1 cellular context compared by ENCODE assay signal in genomic region chr15:63044645-63045437, GRCh38.
TF ChIP-seq lines count a peak whose summit lies in the region.

No MANE protein-coding gene starts in this region.

TF ChIP-seq in SK-N-SH, 30 proteins besides CTCF, POLR2A, EP300 and RAD21 (continued from another document):
- TF ChIP-seq PBX3 (IDR thresholded peaks at IDR 0.05) (peak; percentile 58), SIN3A (IDR thresholded peaks at IDR 0.05; ENCODE audit: borderline replicate concordance, low read depth, low read length) (peak; percentile 78; the same call in 1 of the 2 replicates), FOSL2 (IDR thresholded peaks at IDR 0.05; ENCODE audit: borderline replicate concordance, low read depth) (peak; percentile 18; the same call in 1 of the 2 replicates)
- TF ChIP-seq, protein P1, sequence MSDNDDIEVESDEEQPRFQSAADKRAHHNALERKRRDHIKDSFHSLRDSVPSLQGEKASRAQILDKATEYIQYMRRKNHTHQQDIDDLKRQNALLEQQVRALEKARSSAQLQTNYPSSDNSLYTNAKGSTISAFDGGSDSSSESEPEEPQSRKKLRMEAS (IDR thresholded peaks at IDR 0.05; ENCODE audit: low read depth): peak; percentile 33; the same call in 1 of the 2 replicates
